Comparison of ENCODE assay signal across 17 cellular contexts in the genomic region with DNA sequence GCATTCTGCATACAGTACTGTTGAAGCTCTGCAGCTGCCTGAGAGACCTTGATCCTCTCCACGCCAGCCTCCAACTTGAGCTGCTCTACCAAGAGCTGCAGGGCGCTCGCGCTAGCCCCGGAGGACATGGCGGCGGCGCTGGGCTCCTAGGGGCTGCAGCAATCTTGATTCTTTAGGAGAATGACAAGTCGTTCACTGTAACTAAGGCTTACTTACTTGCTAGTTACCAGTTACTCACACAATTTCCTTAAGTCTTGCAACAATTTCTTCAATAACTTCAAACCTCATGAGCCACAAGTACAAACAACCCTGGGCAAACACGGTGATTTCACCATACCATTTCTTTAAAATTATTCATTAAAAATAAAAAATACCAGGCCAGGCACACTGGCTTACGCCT. TPM values are rescaled to one million over a fixed set of nuclear protein-coding genes. Genes with fewer than 3 reads are reported as not detected.
A peak's percentile ranks its signal among the peaks of the same experiment; 100 is the strongest.
DNase-seq lines count a peak whose midpoint lies in the region; ATAC-seq and TF ChIP-seq lines count a peak whose summit lies in the region.
"Had no signal": no experiment of that assay in that cellular context is flagged by ENCODE, and none has a peak within 500 bp of the region (broad histone marks: within the 10 kb centered on the region; RNA-seq: fewer than 3 reads in every experiment).

No MANE protein-coding gene starts in this region.

- H3K4me3 ChIP-seq in AG10803 (ENCODE audit: low read length) = no peak overlapping the region
- no peak overlapping the region for H3K4me3 ChIP-seq in IMR-90 (ENCODE audit: insufficient read depth, low read depth, low read length)

- H3K36me3 ChIP-seq in IMR-90 (ENCODE audit: control insufficient read depth, insufficient read depth, low read length) = no peaks in the 10 kb centered on the region

- H3K9me3 ChIP-seq in IMR-90 (ENCODE audit: control insufficient read depth, insufficient read depth, low read length) = no peaks in the 10 kb centered on the region
- H3K9me3 ChIP-seq in H9 (ENCODE audit: control insufficient read depth, low read depth, low read length) = no peaks in the 10 kb centered on the region

- CTCF ChIA-PET in IMR-90 (lab: Yijun Ruan, JAX) = no interaction called here

- DNase-seq in AG10803 (ENCODE audit: low read depth) (peak; percentile 53), IMR-90 (peak; percentile 53), natural killer cell (no peak), retina (no peak), H9 (no peak)
- no peak for DNase-seq in effector memory CD8-positive, alpha-beta T cell
- DNase-seq: Calu3; CD4-positive, alpha-beta memory T cell; DMS53; H7; Kasumi-1; NCI-H1105 treated with DMSO at 0.1 percent for 48 hours; NCI-H1694 treated with DMSO at 0.1 percent for 48 hours; NCI-H526 treated with DMSO at 0.1 percent for 48 hours; SIG-M5 had no signal

- POLR2A ChIA-PET in IMR-90 (lab: Charles Lee; ENCODE audit: unreplicated experiment) = no interaction called here

- H3K14ac ChIP-seq in IMR-90 (replicated peaks; ENCODE audit: low read depth, low read length) (no peak overlapping the region), H9 (ENCODE audit: insufficient read depth, low read length) (no peak overlapping the region)

- H3K9me1 ChIP-seq in IMR-90 (ENCODE audit: insufficient read depth, low read length) = no peaks in the 10 kb centered on the region; the same call in 1 of the 2 replicates

- WGBS in IMR-90 (ENCODE audit: extremely low coverage in 2 of 2, insufficient read length in 1 of 2), 2 experiments = 80% methylated on average over 1 of the region's 11 CpGs; no CpG with 5 or more reads in 1 of the 2 experiments
- WGBS in H9 (ENCODE audit: extremely low coverage, insufficient read length, low lambda C conversion rate) = no CpG with 5 or more reads among the region's 11 CpGs

- no peak overlapping the region for H2AK5ac ChIP-seq in IMR-90 (ENCODE audit: low read depth, low read length)
- no peak overlapping the region for H2AK5ac ChIP-seq in H9 (ENCODE audit: insufficient read length, low read length)

- no peak for TF ChIP-seq CTCF in AG10803 (conservative IDR thresholded peaks at IDR 0.05; ENCODE audit: low read length)
- no peak for TF ChIP-seq CTCF in IMR-90 (conservative IDR thresholded peaks at IDR 0.05; ENCODE audit: low read depth, low read length)
- no peak for TF ChIP-seq CTCF in natural killer cell (IDR thresholded peaks at IDR 0.05)
- no peak for TF ChIP-seq CTCF in H9 (conservative IDR thresholded peaks at IDR 0.05)

- H3K36me3 Mint-ChIP-seq in effector memory CD8-positive, alpha-beta T cell (ENCODE audit: insufficient read depth) = peaks cover 6% of the 10 kb centered on the region
- no peaks in the 10 kb centered on the region for H3K36me3 Mint-ChIP-seq in natural killer cell
- H3K36me3 Mint-ChIP-seq in H9 (ENCODE audit: insufficient read depth in 1 of 3, low read depth in 3 of 3) = no peaks in the 10 kb centered on the region
- H3K36me3 Mint-ChIP-seq: CD4-positive, alpha-beta memory T cell had no signal

- no peaks in the 10 kb centered on the region for H3K23me2 ChIP-seq in H9 (ENCODE audit: insufficient read length, low read depth, low read length, poor library complexity, severe bottlenecking)

- H3K18ac ChIP-seq in IMR-90 (ENCODE audit: low read depth, low read length) (no peak overlapping the region), H9 (ENCODE audit: insufficient read length, low read depth, low read length) (no peak overlapping the region)

- H3K4me2 ChIP-seq in IMR-90 (ENCODE audit: low read depth, low read length) = no peak overlapping the region
- H3K4me2 ChIP-seq in H9 (ENCODE audit: insufficient read depth, insufficient read length, low read length) = no peak overlapping the region

- H4K5ac ChIP-seq in IMR-90 (ENCODE audit: low read depth, low read length) (no peak overlapping the region), H9 (ENCODE audit: insufficient read length, low read depth, low read length) (no peak overlapping the region)

- H3K4me1 ChIP-seq in IMR-90 (ENCODE audit: control insufficient read depth, insufficient read depth, low read length) (peaks cover 6% of the 10 kb centered on the region), H9 (ENCODE audit: insufficient read depth, low read length) (no peaks in the 10 kb centered on the region)

- H3K79me1 ChIP-seq in IMR-90 (ENCODE audit: low read depth in 1 of 2, low read length in 2 of 2) = peaks cover 12 to 63% of the 10 kb centered on the region in 2 experiments
- no peaks in the 10 kb centered on the region for H3K79me1 ChIP-seq in H9 (ENCODE audit: insufficient read depth, low read depth, low read length, poor library complexity, severe bottlenecking)

- TF ChIP-seq POLR2A in IMR-90 (IDR thresholded peaks at IDR 0.05; ENCODE audit: low read depth, low read length) = no peak

- BruUV-seq in IMR-90 (replicated peaks; lab: Mats Ljungman, UMichigan) = no TSS peak

- no peak overlapping the region for H3K4me3 Mint-ChIP-seq in effector memory CD8-positive, alpha-beta T cell
- H3K4me3 Mint-ChIP-seq in natural killer cell (no peak overlapping the region), H9 (no peak overlapping the region)
- H3K4me3 Mint-ChIP-seq: CD4-positive, alpha-beta memory T cell; IgD-negative memory B cell had no signal

- H3K27me3 ChIP-seq in IMR-90 (ENCODE audit: control insufficient read depth, insufficient read depth, low read length) (no peaks in the 10 kb centered on the region), H9 (ENCODE audit: insufficient read depth, low read length) (no peaks in the 10 kb centered on the region)

- H3K4ac ChIP-seq in IMR-90 (ENCODE audit: low read depth, low read length) (no peak overlapping the region), H9 (ENCODE audit: low read depth, low read length) (no peak overlapping the region)

- H4K91ac ChIP-seq in IMR-90 (ENCODE audit: insufficient read depth, low read depth, low read length) (no peak overlapping the region), H9 (ENCODE audit: insufficient read length, low read depth, low read length) (no peak overlapping the region)

- H3K27me3 Mint-ChIP-seq in effector memory CD8-positive, alpha-beta T cell = no peaks in the 10 kb centered on the region
- H3K27me3 Mint-ChIP-seq in natural killer cell (ENCODE audit: low read depth in 2 of 2) = no peaks in the 10 kb centered on the region
- no peaks in the 10 kb centered on the region; the same call in 1 of the 2 replicates for H3K27me3 Mint-ChIP-seq in H9 (ENCODE audit: low read depth)
- H3K27me3 Mint-ChIP-seq: CD4-positive, alpha-beta memory T cell; IgD-negative memory B cell had no signal

- no peak overlapping the region for H2BK120ac ChIP-seq in IMR-90 (ENCODE audit: low read depth, low read length)
- H2BK120ac ChIP-seq in H9 (ENCODE audit: low read depth, low read length, poor library complexity, severe bottlenecking) = no peak overlapping the region

- no peak overlapping the region for H2BK20ac ChIP-seq in IMR-90 (ENCODE audit: low read depth, low read length)
- no peak overlapping the region for H2BK20ac ChIP-seq in H9 (ENCODE audit: low read depth, low read length, poor library complexity, severe bottlenecking)

- H3T11ph ChIP-seq in H9 (ENCODE audit: low read length) = no peak overlapping the region

- H2AK9ac ChIP-seq in IMR-90 (replicated peaks; ENCODE audit: low read depth, low read length, poor library complexity) = no peak overlapping the region

- H2BK5ac ChIP-seq in IMR-90 (ENCODE audit: low read depth, low read length, poor library complexity, severe bottlenecking) (no peak overlapping the region), H9 (ENCODE audit: insufficient read length, low read length) (no peak overlapping the region)

- H3K27ac ChIP-seq in IMR-90 (ENCODE audit: insufficient read depth, low read length) = no peak overlapping the region
- H3K27ac ChIP-seq in H9 (ENCODE audit: insufficient read length, low read depth, low read length) = no peak overlapping the region

- in situ Hi-C loops in IMR-90 (cut with MboI; ENCODE audit: low sequenced_read_pairs) = no loop called here

- H3K56ac ChIP-seq in IMR-90 (ENCODE audit: extremely low read depth, insufficient read depth, low read length) (no peak overlapping the region), H9 (ENCODE audit: insufficient read length, low read depth, low read length) (no peak overlapping the region)

- H2BK12ac ChIP-seq in H9 (ENCODE audit: insufficient read length, low read depth, low read length) = no peak overlapping the region

- intact Hi-C loops in IMR-90 (cut with micrococcal nuclease) (no loop called here), natural killer cell (cut with micrococcal nuclease) (no loop called here)

- no peak overlapping the region for H3K27ac Mint-ChIP-seq in effector memory CD8-positive, alpha-beta T cell
- H3K27ac Mint-ChIP-seq in natural killer cell = no peak overlapping the region
- H3K27ac Mint-ChIP-seq in H9 = no peak overlapping the region
- H3K27ac Mint-ChIP-seq: CD4-positive, alpha-beta memory T cell; IgD-negative memory B cell had no signal

- H3K79me2 ChIP-seq in H9 (ENCODE audit: insufficient read depth, low read length) = 0 out of 2 replicates have a peak, but pooled peaks cover 3% of the 10 kb centered on the region

- H4K8ac ChIP-seq in IMR-90 (ENCODE audit: low read depth in 2 of 2, low read length in 2 of 2) = no peak overlapping the region
- H4K8ac ChIP-seq in H9 (replicated peaks; ENCODE audit: insufficient read length, low read depth, low read length) = no peak overlapping the region

- H2BK15ac ChIP-seq in IMR-90 (ENCODE audit: low read depth, low read length) (no peak overlapping the region), H9 (ENCODE audit: low read depth, low read length) (no peak overlapping the region)

- peak; percentile 19 for ATAC-seq in IMR-90 (ENCODE audit: low read depth)
- peak; percentile 63 for ATAC-seq in effector memory CD8-positive, alpha-beta T cell (replicated peaks)
- peak in 2 of 3 donors; percentile 55 to 62 for ATAC-seq in natural killer cell
- ATAC-seq in GM21737 (IDR thresholded peaks at IDR 0.05; ENCODE audit: unreplicated experiment) = no peak

- H3K9ac ChIP-seq in IMR-90 (ENCODE audit: low read depth, low read length) (no peak overlapping the region), H9 (ENCODE audit: extremely low read depth, insufficient read length, low read length) (no peak overlapping the region)

- dilution Hi-C loops in IMR-90 (cut with HindIII; ENCODE audit: low sequenced_read_pairs, unreplicated experiment) = no loop called here

- H3K23ac ChIP-seq in IMR-90 (ENCODE audit: low read depth, low read length) = no peak overlapping the region
- H3K23ac ChIP-seq in H9 (ENCODE audit: insufficient read length, low read depth, low read length) = no peak overlapping the region

- H2AFZ ChIP-seq in IMR-90 (replicated peaks; ENCODE audit: low read length, poor library complexity) (no peak overlapping the region), H9 (ENCODE audit: low read length) (no peak overlapping the region)

- TF ChIP-seq RAD21 in IMR-90 (IDR thresholded peaks at IDR 0.05; ENCODE audit: low read length) = no peak

- H4K20me1 ChIP-seq in IMR-90 (ENCODE audit: insufficient read depth, low read length) (peaks cover 5% of the 10 kb centered on the region; the same call in 1 of the 2 replicates), H9 (ENCODE audit: control insufficient read depth, insufficient read depth, insufficient read length) (no peaks in the 10 kb centered on the region)

- peaks cover 4 to 6% of the 10 kb centered on the region in 2 donors for H3K4me1 Mint-ChIP-seq in effector memory CD8-positive, alpha-beta T cell (ENCODE audit: low read depth in 2 of 2)
- H3K4me1 Mint-ChIP-seq in natural killer cell = peaks cover 4% of the 10 kb centered on the region in 2 donors
- H3K4me1 Mint-ChIP-seq in H9 = peaks cover 7 to 10% of the 10 kb centered on the region in 2 experiments

- H3K9me3 Mint-ChIP-seq in effector memory CD8-positive, alpha-beta T cell = no peaks in the 10 kb centered on the region
- H3K9me3 Mint-ChIP-seq in natural killer cell = no peaks in the 10 kb centered on the region
- no peaks in the 10 kb centered on the region for H3K9me3 Mint-ChIP-seq in H9
- H3K9me3 Mint-ChIP-seq: CD4-positive, alpha-beta memory T cell; IgD-negative memory B cell had no signal

RNA-seq across cellular contexts. Expression of gene SBF2, which starts 21.9 kb away (rescaled TPM):
- total RNA-seq in IMR-90 (2012; rRNA removed) = 45.8 and 51.8 TPM in 2 replicates
- polyA plus RNA-seq in IMR-90 (2012; rRNA removed) = 21.7 and 23.8 TPM in 2 replicates
- 7.6 and 9.9 TPM in 2 replicates for polyA plus RNA-seq in IMR-90 (2012; cell fraction: cytosol; rRNA removed)
- 13.3 and 78.3 TPM in 2 replicates for polyA plus RNA-seq in IMR-90 (2012; cell fraction: nucleus; rRNA removed; ENCODE audit: low replicate concordance)
- 10 to 100 TPM; 25.2 to 26.9 (median 26.3) TPM for total RNA-seq in natural killer cell
- 29.8 and 30.2 TPM in 2 replicates for total RNA-seq in H9 (2021)

RNA-seq across cellular contexts. Expression of gene ADM, which starts 32.7 kb away (rescaled TPM):
- 328 and 559 TPM in 2 replicates for total RNA-seq in IMR-90 (2012; rRNA removed)
- polyA plus RNA-seq in IMR-90 (2012; rRNA removed) = 268 and 357 TPM in 2 replicates
- polyA plus RNA-seq in IMR-90 (2012; cell fraction: cytosol; rRNA removed) = 627 and 1,317 TPM in 2 replicates
- 480 and 671 TPM in 2 replicates for polyA plus RNA-seq in IMR-90 (2012; cell fraction: nucleus; rRNA removed; ENCODE audit: low replicate concordance)
- 1 to 10 TPM in 2 of 3 donors, under 1 TPM in 1; 0.82 to 7.0 (median 5.8) TPM for total RNA-seq in natural killer cell
- 99.1 and 106 TPM in 2 replicates for total RNA-seq in H9 (2021)

Comparison
In these comparisons a context has a peak if more than half of its experiments do, and no peak if none do; other contexts are left out.
1. DNase-seq: peak in AG10803 (single experiment) and IMR-90 (single experiment); none in effector memory CD8-positive, alpha-beta T cell (0 of 3), natural killer cell (single experiment), retina (single experiment) and H9 (single experiment).
2. RNA of gene ADM, which starts 32.7 kb away (total RNA-seq): 328 to 559 TPM in IMR-90 and 99.1 to 106 TPM in H9; 0.82 to 7.0 TPM in natural killer cell; every median in the first group is over 10 times any median in the second.